10 cellular contexts compared by ENCODE assay signal in genomic region chr1:9002214-9002558, GRCh38. TPM values are rescaled to one million over a fixed set of nuclear protein-coding genes. Genes with fewer than 3 reads are reported as not detected.
"Had no signal": no experiment of that assay in that cellular context is flagged by ENCODE, and none has a peak within 500 bp of the region (broad histone marks: within the 10 kb centered on the region; RNA-seq: fewer than 3 reads in every experiment).

No MANE protein-coding gene starts in this region.

RNA-seq across cellular contexts. Expression of gene SLC2A7, which starts 24.0 kb away (rescaled TPM):
- total RNA-seq: activated CD4-positive, alpha-beta T cell treated with anti-CD3 and anti-CD28 coated beads, Interleukin-2, amount 10 ng/mL, durations not matched to agents 24 days and 14 days; activated CD8-positive, alpha-beta memory T cell treated with anti-CD3 and anti-CD28 coated beads for 36 hours; activated T-helper 17 cell treated with anti-CD3 and anti-CD28 coated beads, Interleukin-2, amount 50 U/mL, for 72 hours; ascending aorta; cardiac septum; MCF 10A; RPMI7951; SJCRH30; T-helper 1 cell treated with Interleukin-12 subunit alpha and Interleukin-12 subunit beta and Interleukin-4 antibody, amounts not matched to agents 30 ng/mL and 1 ng/mL, for 36 hours; T-helper 2 cell treated with Interferon-gamma antibody and Interleukin-4, amounts not matched to agents 100 ng/mL and 5 ng/mL, for 36 hours had no signal

RNA-seq across cellular contexts. Expression of gene CA6, which starts 56.5 kb away (rescaled TPM):
- total RNA-seq: ascending aorta, cardiac septum, MCF 10A, RPMI7951, SJCRH30 had no signal
